Comparison of ENCODE assay signal across 25 cellular contexts in the genomic region with DNA sequence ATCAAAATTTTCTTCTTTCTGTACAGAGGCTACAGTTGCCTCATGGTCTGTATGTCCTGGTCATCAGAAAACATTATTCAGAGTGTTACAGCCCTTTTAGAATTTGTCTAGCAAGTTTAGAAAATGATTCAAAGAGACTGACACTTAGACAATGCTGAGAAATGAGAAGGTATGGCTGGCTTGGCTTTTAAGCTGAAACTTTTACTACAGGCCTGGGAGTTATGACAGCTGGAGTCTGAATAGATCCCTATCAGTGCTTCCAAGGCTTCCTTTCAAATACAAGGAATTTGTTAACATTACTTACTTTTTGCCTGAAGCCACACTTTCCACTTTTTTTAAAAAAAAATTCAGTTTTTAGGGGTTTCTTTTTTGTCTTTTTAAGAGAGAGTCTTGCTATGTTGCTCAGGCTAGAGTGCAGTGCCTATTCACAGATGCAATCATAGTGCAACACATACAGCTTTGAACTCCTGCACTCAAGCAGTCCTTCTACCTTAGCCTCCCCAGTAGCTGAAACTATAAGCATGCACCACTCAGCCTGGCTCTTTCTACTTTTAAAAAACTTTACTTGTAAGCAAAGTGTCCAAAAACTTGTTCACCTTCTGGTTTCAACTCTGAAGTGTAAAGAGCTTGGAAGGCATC. TPM values are rescaled to one million over a fixed set of nuclear protein-coding genes. Genes with fewer than 3 reads are reported as not detected.
A peak's percentile ranks its signal among the peaks of the same experiment; 100 is the strongest.
DNase-seq lines count a peak whose midpoint lies in the region; ATAC-seq, FAIRE-seq and TF ChIP-seq lines count a peak whose summit lies in the region.
"Had no signal": no experiment of that assay in that cellular context is flagged by ENCODE, and none has a peak within 500 bp of the region (broad histone marks: within the 10 kb centered on the region; RNA-seq: fewer than 3 reads in every experiment).

No MANE protein-coding gene starts in this region.

- FAIRE-seq in pancreas (lab: Jason Lieb, UNC), result no peak
- FAIRE-seq: A204.1, GM12878, GM12892, GM18507 had no signal

- H3K27ac ChIP-seq in body of pancreas (peak overlapping the region in 3 of 4 donors; percentile 45 to 73 (median 46)), pancreas (peak overlapping the region in 3 of 4 donors; percentile 31 to 57 (median 46))
- H3K27ac ChIP-seq: BLaER1 had no signal

- no peak for TF ChIP-seq POLR2A in body of pancreas (IDR thresholded peaks at IDR 0.05)

- H3K9me3 ChIP-seq in body of pancreas (no peaks in the 10 kb centered on the region), pancreas (no peaks in the 10 kb centered on the region)
- H3K9me3 ChIP-seq: BE2C, BLaER1 had no signal

- TF ChIP-seq CTCF in body of pancreas (IDR thresholded peaks at IDR 0.05), result no peak
- no peak for TF ChIP-seq CTCF in pancreas (IDR thresholded peaks at IDR 0.05)

- peak in 2 of 4 donors; percentile 30 to 32 for DNase-seq in body of pancreas
- peak in 2 of 6 donors; percentile 33 to 35 for DNase-seq in pancreas
- DNase-seq: 8988T; ACHN; BE2C; C1 segment of cervical spinal cord; CD4-positive, alpha-beta memory T cell; CD4-positive, CD25-positive, alpha-beta regulatory T cell; CD8-positive, alpha-beta memory T cell; COR-L47; DMS 273 treated with DMSO at 0.1 percent for 48 hours; DMS153; DMS53; DMS79; DND-41; EL; GDM1 had no signal

- H3K4me3 ChIP-seq in body of pancreas (no peak overlapping the region), pancreas (no peak overlapping the region)
- H3K4me3 ChIP-seq: BLaER1, GM12878 had no signal

- H3K27me3 ChIP-seq in body of pancreas (no peaks in the 10 kb centered on the region), pancreas (no peaks in the 10 kb centered on the region)
- H3K27me3 ChIP-seq: BLaER1 had no signal

- peaks cover 12% of the 10 kb centered on the region for H3K4me1 ChIP-seq in body of pancreas
- peaks cover 0 to 9% (median 3%) of the 10 kb centered on the region in 3 donors for H3K4me1 ChIP-seq in pancreas
- H3K4me1 ChIP-seq: BE2C, BLaER1 had no signal

- intact Hi-C loops in body of pancreas (cut with DNase I) (no loop called here), pancreas (cut with DNase I) (no loop called here)

- H3K36me3 ChIP-seq in body of pancreas (replicated peaks in 1 of 2; ENCODE audit: insufficient read depth in 1 of 2, low read depth in 2 of 2), result no peaks in the 10 kb centered on the region
- H3K36me3 ChIP-seq in pancreas, result no peaks in the 10 kb centered on the region
- H3K36me3 ChIP-seq: BE2C, BLaER1 had no signal

- ATAC-seq in body of pancreas (peak; percentile 72), pancreas (peak; percentile 83 to 95 (median 92)), HG02884 (IDR thresholded peaks at IDR 0.05; ENCODE audit: unreplicated experiment) (no peak), GM21717 (IDR thresholded peaks at IDR 0.05; ENCODE audit: unreplicated experiment) (no peak), HG03432 (IDR thresholded peaks at IDR 0.05; ENCODE audit: unreplicated experiment) (no peak)
- ATAC-seq: GM12878 had no signal

RNA-seq across cellular contexts. Expression of gene COP1, which starts 10.5 kb away (rescaled TPM):
- total RNA-seq in body of pancreas (10 to 100 TPM; 36.6 to 45.8 TPM), pancreas (10 to 100 TPM; 12.3 to 25.0 (median 19.3) TPM)
- polyA plus RNA-seq in pancreas, result 10 to 100 TPM; 21.5 to 33.1 TPM

Comparison
In these comparisons a context has a peak if more than half of its experiments do, and no peak if none do; other contexts are left out.
1. ATAC-seq: peak in body of pancreas (single experiment) and pancreas (4 of 4); none in HG02884 (single experiment), GM21717 (single experiment) and HG03432 (single experiment).